8 cellular contexts compared by ENCODE assay signal in genomic region chr14:34873591-34874385, GRCh38. TPM values are rescaled to one million over a fixed set of nuclear protein-coding genes. Genes with fewer than 3 reads are reported as not detected.
DNase-seq lines count a peak whose midpoint lies in the region; FAIRE-seq and TF ChIP-seq lines count a peak whose summit lies in the region.

No MANE protein-coding gene starts in this region.

- in situ Hi-C loops in HAP-1 (cut with MboI; ENCODE audit: low sequenced_read_pairs): loop anchor here (10.0 kb wide), 1 partner anchor 251 kb away; the partner anchor contains the start of genes PPP2R3C and PRORP

- 0 to 1% (median 1%) methylated on average over 59 to 81 of the region's 81 CpGs for WGBS in adipose tissue, 3 donors
- under 1% methylated on average over 74 of the region's 81 CpGs for WGBS in prostate gland

- H3K4me3 ChIP-seq in HAP-1: peak overlapping the region; percentile 91
- peak overlapping the region; percentile 85 for H3K4me3 ChIP-seq in left ventricle myocardium inferior
- H3K4me3 ChIP-seq in prostate gland: peak overlapping the region; percentile 73 to 80

- DNase-seq in GM10266 (ENCODE audit: extremely low spot score): peak; percentile 89
- peak; percentile 29 to 90 for DNase-seq in HAP-1 (ENCODE audit: low spot score in 2 of 2)
- DNase-seq in M059J (ENCODE audit: low read depth): peak; percentile 88
- DNase-seq in T follicular helper cell (ENCODE audit: low read depth): peak; percentile 76
- peak; percentile 86 for DNase-seq in left ventricle myocardium inferior
- DNase-seq in prostate gland (ENCODE audit: low spot score): peak; percentile 73
- peak; percentile 69 for DNase-seq in urothelium cell line (ENCODE audit: low spot score)

- peaks cover 8% of the 10 kb centered on the region for H3K4me1 ChIP-seq in HAP-1
- peaks cover 30% of the 10 kb centered on the region for H3K4me1 ChIP-seq in left ventricle myocardium inferior
- H3K4me1 ChIP-seq in prostate gland (replicated peaks): no peaks in the 10 kb centered on the region

- peaks cover 24% of the 10 kb centered on the region for H3K36me3 ChIP-seq in HAP-1 (replicated peaks)
- no peaks in the 10 kb centered on the region for H3K36me3 ChIP-seq in left ventricle myocardium inferior
- no peaks in the 10 kb centered on the region for H3K36me3 ChIP-seq in prostate gland

- H3K27ac ChIP-seq in adipose tissue (ENCODE audit: low read depth, low read length) (peak overlapping the region; percentile 99), left ventricle myocardium inferior (replicated peaks) (peak overlapping the region; percentile 98), prostate gland (peak overlapping the region; percentile 99 to 100)

- intact Hi-C loops in left ventricle myocardium inferior (cut with micrococcal nuclease) (no loop called here), prostate gland (cut with DNase I) (loop anchor here (2.0 to 10.0 kb wide), 5 partner anchors 109 to 531 kb away; partner anchors contain the start of genes NFKBIA, PPP2R3C, PRORP and SRP54)

- no peak for FAIRE-seq in urothelium cell line (lab: Jason Lieb, UNC)

- TF ChIP-seq CTCF in GM10266 (IDR thresholded peaks at IDR 0.05; ENCODE audit: control insufficient read depth, insufficient read depth, low read depth, missing control alignments): peak; percentile 9
- TF ChIP-seq CTCF in left ventricle myocardium inferior (IDR thresholded peaks at IDR 0.05; ENCODE audit: borderline replicate concordance): no peak
- TF ChIP-seq CTCF in prostate gland (IDR thresholded peaks at IDR 0.05): peak in 3 of 4 experiments; percentile 2 to 12 (median 2)

- no peaks in the 10 kb centered on the region for H3K27me3 ChIP-seq in HAP-1 (ENCODE audit: low read depth)
- no peaks in the 10 kb centered on the region for H3K27me3 ChIP-seq in left ventricle myocardium inferior (ENCODE audit: low read depth)
- no peaks in the 10 kb centered on the region for H3K27me3 ChIP-seq in prostate gland (replicated peaks; ENCODE audit: insufficient read depth)

- H3K9me3 ChIP-seq in HAP-1: no peaks in the 10 kb centered on the region; the same call in 1 of the 2 replicates
- H3K9me3 ChIP-seq in left ventricle myocardium inferior (replicated peaks): no peaks in the 10 kb centered on the region
- no peaks in the 10 kb centered on the region for H3K9me3 ChIP-seq in prostate gland

- TF ChIP-seq POLR2A in prostate gland (IDR thresholded peaks at IDR 0.05): peak; percentile 56

RNA-seq across cellular contexts. Expression of gene BAZ1A, which starts 1.4 kb away (rescaled TPM):
- total RNA-seq in M059J (2014; rRNA removed; shearing (Covaris generic)): 23.7 and 39.6 TPM in 2 replicates
- 10 to 100 TPM in 2 of 3 donors, 1 to 10 TPM in 1; 5.9 to 27.2 (median 24.3) TPM for polyA plus RNA-seq in adipose tissue
- total RNA-seq in left ventricle myocardium inferior (4.5 TPM), prostate gland (10 to 100 TPM; 25.3 to 31.5 TPM)

Comparison
In these comparisons a context has a peak if more than half of its experiments do, and no peak if none do; other contexts are left out.
1. Peak in every context shown above with its lines: DNase-seq, H3K4me3 ChIP-seq and H3K27ac ChIP-seq.